In the genomic region with DNA sequence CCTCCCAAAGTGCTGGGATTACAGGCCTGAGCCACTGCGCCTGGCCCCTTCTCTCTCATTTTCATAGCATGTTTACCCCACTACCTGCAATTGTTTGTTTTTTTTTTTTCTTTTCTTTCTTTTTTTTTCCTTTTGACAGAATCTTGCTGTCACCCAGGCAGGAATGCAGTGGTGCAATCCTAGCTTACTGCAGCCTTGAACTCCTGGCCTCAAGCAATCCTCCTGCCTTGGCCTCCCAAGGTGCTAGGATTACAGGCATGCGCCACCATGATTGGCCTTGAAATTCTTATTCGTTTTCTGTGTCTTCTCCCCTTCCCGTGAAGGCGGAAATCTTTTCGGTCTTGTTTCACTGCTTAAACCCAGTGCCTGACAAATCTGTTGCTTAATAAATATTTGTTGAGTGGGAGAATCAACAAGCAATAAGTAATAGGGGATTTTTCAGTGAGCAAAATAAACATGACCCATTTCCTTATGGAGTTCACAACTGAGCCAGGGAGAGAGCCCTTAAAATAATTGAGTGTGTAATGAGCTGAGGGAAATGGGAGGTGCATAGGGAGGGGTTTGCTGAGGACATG, we compare ENCODE assay signal across 1 cellular context.
TF ChIP-seq lines count a peak whose summit lies in the region.

No MANE protein-coding gene starts in this region.

TF ChIP-seq in K562, 482 proteins besides CTCF, POLR2A, EP300 and RAD21:
- TF ChIP-seq PRDM10 (IDR thresholded peaks at IDR 0.05; ENCODE audit: partially characterized antibody) (peak; percentile 30), CEBPG (CRISPR knock-in tag; IDR thresholded peaks at IDR 0.05) (no peak), CEBPG (tag; conservative IDR thresholded peaks at IDR 0.05 in 1 of 2, IDR thresholded peaks at IDR 0.05 in 1 of 2) (no peak)
